ENCODE assay signal across 11 cellular contexts in genomic region chrX:70132244-70132643, GRCh38. TPM values are rescaled to one million over a fixed set of nuclear protein-coding genes. Genes with fewer than 3 reads are reported as not detected.
A peak's percentile ranks its signal among the peaks of the same experiment; 100 is the strongest.
DNase-seq lines count a peak whose midpoint lies in the region; ATAC-seq and TF ChIP-seq lines count a peak whose summit lies in the region.
"Had no signal": no experiment of that assay in that cellular context is flagged by ENCODE, and none has a peak within 500 bp of the region (broad histone marks: within the 10 kb centered on the region; RNA-seq: fewer than 3 reads in every experiment).

No MANE protein-coding gene starts in this region.

- peaks cover 19% of the 10 kb centered on the region for H3K4me1 ChIP-seq in KMS-11 (ENCODE audit: low read depth, poor library complexity, severe bottlenecking)
- H3K4me1 ChIP-seq in naive thymus-derived CD4-positive, alpha-beta T cell (ENCODE audit: control insufficient read depth in 2 of 2, insufficient read depth in 2 of 2, low read length in 2 of 2) = peaks cover 16 to 18% of the 10 kb centered on the region in 2 donors
- H3K4me1 ChIP-seq in lower lobe of right lung = peaks cover 15% of the 10 kb centered on the region

- no peak overlapping the region for H3K4me3 Mint-ChIP-seq in T-helper 17 cell
- peak overlapping the region in 9 of 10 donors; percentile 37 to 99 (median 79) for H3K4me3 Mint-ChIP-seq in naive thymus-derived CD4-positive, alpha-beta T cell

- H3K9me3 ChIP-seq in T-helper 17 cell (ENCODE audit: control insufficient read depth, low read length, poor library complexity, severe bottlenecking) (no peaks in the 10 kb centered on the region), lower lobe of right lung (no peaks in the 10 kb centered on the region)
- no peaks in the 10 kb centered on the region for H3K9me3 ChIP-seq in naive thymus-derived CD4-positive, alpha-beta T cell (ENCODE audit: control insufficient read depth in 2 of 3, low read length in 3 of 3)

- peaks cover 15% of the 10 kb centered on the region for H3K79me2 ChIP-seq in KMS-11 (ENCODE audit: insufficient read depth, low read depth)

- no peaks in the 10 kb centered on the region for H3K9me3 Mint-ChIP-seq in naive thymus-derived CD4-positive, alpha-beta T cell
- H3K9me3 Mint-ChIP-seq: activated B cell treated with CpG ODN at 0.5 μM for 24 hours had no signal

- H2AFZ ChIP-seq in KMS-11 (ENCODE audit: low read depth) = peak overlapping the region; percentile 93

- H3K36me3 ChIP-seq in KMS-11 (ENCODE audit: insufficient read depth) (no peaks in the 10 kb centered on the region), lower lobe of right lung (peaks cover 5% of the 10 kb centered on the region)
- H3K36me3 ChIP-seq in naive thymus-derived CD4-positive, alpha-beta T cell (ENCODE audit: control insufficient read depth in 2 of 3, insufficient read depth in 3 of 3, low read length in 3 of 3) = no peaks in the 10 kb centered on the region

- H3K9ac ChIP-seq in KMS-11 = peak overlapping the region; percentile 81; the same call in 1 of the 2 replicates

- DNase-seq in NCI-H1694 treated with DMSO at 0.1 percent for 48 hours (lab: John Stamatoyannopoulos, UW) (peak; percentile 40), NCI-H1694 (lab: John Stamatoyannopoulos, UW) (no peak), T-helper 17 cell (no peak), HuH-7.5 (ENCODE audit: low spot score) (no peak), AG08396 (ENCODE audit: low spot score) (no peak), lower lobe of right lung (no peak)
- peak in 2 of 9 donors; percentile 7 to 9 for DNase-seq in naive thymus-derived CD4-positive, alpha-beta T cell
- DNase-seq: activated B cell treated with CpG ODN at 0.5 μM for 24 hours had no signal

- no peak for TF ChIP-seq CTCF in KMS-11 (conservative IDR thresholded peaks at IDR 0.05; ENCODE audit: low read depth, low read length)
- no peak for TF ChIP-seq CTCF in lower lobe of right lung (IDR thresholded peaks at IDR 0.05)

- H3K27me3 Mint-ChIP-seq in T-helper 17 cell = no peaks in the 10 kb centered on the region
- H3K27me3 Mint-ChIP-seq in naive thymus-derived CD4-positive, alpha-beta T cell = no peaks in the 10 kb centered on the region
- H3K27me3 Mint-ChIP-seq: activated B cell treated with CpG ODN at 0.5 μM for 24 hours had no signal

- peak overlapping the region; percentile 96 for H3K27ac ChIP-seq in KMS-11
- H3K27ac ChIP-seq in naive thymus-derived CD4-positive, alpha-beta T cell (ENCODE audit: low read depth, low read length) = peak overlapping the region; percentile 82
- no peak overlapping the region for H3K27ac ChIP-seq in lower lobe of right lung

- peak overlapping the region; percentile 95 for H3K27ac Mint-ChIP-seq in T-helper 17 cell
- peak overlapping the region in 8 of 9 donors; percentile 15 to 99 (median 84) for H3K27ac Mint-ChIP-seq in naive thymus-derived CD4-positive, alpha-beta T cell

- intact Hi-C loops in naive thymus-derived CD4-positive, alpha-beta T cell (cut with micrococcal nuclease) = loop anchor here (1.0 to 10.0 kb wide), 6 partner anchors 99 to 1633 kb away; partner anchors contain the start of genes EDA (in 1 of the 2), TAF1 (in 1 of the 2) and YIPF6 (in 1 of the 2)
- intact Hi-C loops in lower lobe of right lung (cut with DNase I) = no loop called here

- ATAC-seq in T-helper 17 cell (no peak), lower lobe of right lung (no peak)
- ATAC-seq in naive thymus-derived CD4-positive, alpha-beta T cell = no peak

- no peak overlapping the region for H3K4me3 ChIP-seq in KMS-11 (IDR thresholded peaks at IDR 0.05; ENCODE audit: insufficient read depth, low read depth, low read length)
- no peak overlapping the region for H3K4me3 ChIP-seq in naive thymus-derived CD4-positive, alpha-beta T cell (ENCODE audit: low read length)
- no peak overlapping the region for H3K4me3 ChIP-seq in lower lobe of right lung

- POLR2A ChIA-PET in naive thymus-derived CD4-positive, alpha-beta T cell (lab: Charles Lee) = interaction anchor here (0.8 to 2.4 kb wide), 3 partner anchors 301 to 1303 kb away, joined by 4 to 12 read pairs (median 8); partner anchors contain the start of gene EFNB1

- peaks cover 20% of the 10 kb centered on the region for H3K4me1 Mint-ChIP-seq in T-helper 17 cell
- H3K4me1 Mint-ChIP-seq in naive thymus-derived CD4-positive, alpha-beta T cell = peaks cover 11 to 44% (median 27%) of the 10 kb centered on the region in 7 donors

- CTCF ChIA-PET in naive thymus-derived CD4-positive, alpha-beta T cell (lab: Charles Lee) = interaction anchor here (0.9 to 1.5 kb wide), 4 partner anchors 33 to 1305 kb away, joined by 3 to 4 read pairs (median 3); no protein-coding TSS in a partner anchor

- H4K20me1 ChIP-seq in KMS-11 (ENCODE audit: insufficient read depth) = no peaks in the 10 kb centered on the region

- H3K36me3 Mint-ChIP-seq in T-helper 17 cell (ENCODE audit: low read depth) = no peaks in the 10 kb centered on the region
- peaks cover 0 to 11% (median 0%) of the 10 kb centered on the region in 5 donors for H3K36me3 Mint-ChIP-seq in naive thymus-derived CD4-positive, alpha-beta T cell

- no peaks in the 10 kb centered on the region for H3K27me3 ChIP-seq in KMS-11 (ENCODE audit: insufficient read depth, low read depth)
- no peaks in the 10 kb centered on the region for H3K27me3 ChIP-seq in naive thymus-derived CD4-positive, alpha-beta T cell (ENCODE audit: control insufficient read depth in 2 of 2, insufficient read depth in 2 of 2, low read length in 2 of 2)
- H3K27me3 ChIP-seq in lower lobe of right lung (ENCODE audit: low read depth) = no peaks in the 10 kb centered on the region

- peak overlapping the region; percentile 60 for H3K4me2 ChIP-seq in KMS-11

RNA-seq across cellular contexts. Expression of gene IGBP1, which starts 1.0 kb away (rescaled TPM):
- 10 to 100 TPM; 54.0 to 56.1 TPM for total RNA-seq in T-helper 17 cell
- total RNA-seq in naive thymus-derived CD4-positive, alpha-beta T cell = 10 to 100 TPM; 46.7 to 70.1 (median 58.9) TPM
- 10 to 100 TPM; 63.8 to 66.8 TPM for polyA plus RNA-seq in naive thymus-derived CD4-positive, alpha-beta T cell
- 60.1 TPM for total RNA-seq in lower lobe of right lung

RNA-seq across cellular contexts. Expression of gene DGAT2L6, which starts 45.0 kb away (rescaled TPM):
- total RNA-seq in T-helper 17 cell = not detected
- total RNA-seq in naive thymus-derived CD4-positive, alpha-beta T cell = not detected
- polyA plus RNA-seq in naive thymus-derived CD4-positive, alpha-beta T cell = not detected
- total RNA-seq in lower lobe of right lung = not detected
- total RNA-seq: A172, activated B cell treated with CpG ODN at 0.5 μM for 24 hours, cardiac septum had no signal
